8 cellular contexts compared by ENCODE assay signal in genomic region chr4:94208268-94208667, GRCh38. TPM values are rescaled to one million over a fixed set of nuclear protein-coding genes. Genes with fewer than 3 reads are reported as not detected.
A peak's percentile ranks its signal among the peaks of the same experiment; 100 is the strongest.
DNase-seq lines count a peak whose midpoint lies in the region; ATAC-seq, FAIRE-seq and TF ChIP-seq lines count a peak whose summit lies in the region.

No MANE protein-coding gene starts in this region.

- peaks cover 23% of the 10 kb centered on the region for H3K36me3 Mint-ChIP-seq in activated naive CD4-positive, alpha-beta T cell treated with anti-CD3 and anti-CD28 coated beads, Interleukin-2, amount 50 U/mL, for 24 hours
- H3K36me3 Mint-ChIP-seq in type B pancreatic cell, result peaks cover 37% of the 10 kb centered on the region

- peak overlapping the region; percentile 99 for H3K4me3 Mint-ChIP-seq in activated naive CD4-positive, alpha-beta T cell treated with anti-CD3 and anti-CD28 coated beads, Interleukin-2, amount 50 U/mL, for 24 hours
- peak overlapping the region; percentile 99 for H3K4me3 Mint-ChIP-seq in type B pancreatic cell

- peak overlapping the region; percentile 98 for H3K9ac ChIP-seq in adipocyte (ENCODE audit: low read length)

- H3K4me1 Mint-ChIP-seq in activated naive CD4-positive, alpha-beta T cell treated with anti-CD3 and anti-CD28 coated beads, Interleukin-2, amount 50 U/mL, for 24 hours, result peaks cover 48% of the 10 kb centered on the region
- peaks cover 26% of the 10 kb centered on the region for H3K4me1 Mint-ChIP-seq in type B pancreatic cell (ENCODE audit: unreplicated experiment)

- peak overlapping the region; percentile 94 for H3K4me3 ChIP-seq in adipocyte (ENCODE audit: low read length)

- H3K27me3 ChIP-seq in adipocyte (replicated peaks; ENCODE audit: control insufficient read depth, insufficient read depth, low read length), result no peaks in the 10 kb centered on the region

- H3K36me3 ChIP-seq in adipocyte (ENCODE audit: control insufficient read depth, insufficient read depth, low read length, severe bottlenecking), result peaks cover 37% of the 10 kb centered on the region

- H3K27ac Mint-ChIP-seq in activated naive CD4-positive, alpha-beta T cell treated with anti-CD3 and anti-CD28 coated beads, Interleukin-2, amount 50 U/mL, for 24 hours, result peak overlapping the region; percentile 100
- peak overlapping the region; percentile 99 for H3K27ac Mint-ChIP-seq in type B pancreatic cell

- no peaks in the 10 kb centered on the region for H3K9me3 Mint-ChIP-seq in activated naive CD4-positive, alpha-beta T cell treated with anti-CD3 and anti-CD28 coated beads, Interleukin-2, amount 50 U/mL, for 24 hours
- H3K9me3 Mint-ChIP-seq in type B pancreatic cell, result peaks cover under 1% of the 10 kb centered on the region

- ATAC-seq in HG03196 (IDR thresholded peaks at IDR 0.05; ENCODE audit: unreplicated experiment), result no peak
- ATAC-seq in GM18907 (IDR thresholded peaks at IDR 0.05; ENCODE audit: unreplicated experiment), result no peak

- no peak for TF ChIP-seq CTCF in type B pancreatic cell (conservative IDR thresholded peaks at IDR 0.05)

- peaks cover 18% of the 10 kb centered on the region for H3K4me1 ChIP-seq in adipocyte (ENCODE audit: control insufficient read depth, insufficient read depth, low read length)

- no peaks in the 10 kb centered on the region for H3K27me3 Mint-ChIP-seq in activated naive CD4-positive, alpha-beta T cell treated with anti-CD3 and anti-CD28 coated beads, Interleukin-2, amount 50 U/mL, for 24 hours
- no peaks in the 10 kb centered on the region for H3K27me3 Mint-ChIP-seq in type B pancreatic cell

- no peaks in the 10 kb centered on the region for H3K9me3 ChIP-seq in adipocyte (ENCODE audit: control insufficient read depth, low read length)

- no peak for DNase-seq in activated naive CD4-positive, alpha-beta T cell treated with anti-CD3 and anti-CD28 coated beads, Interleukin-2, amount 50 U/mL, for 16 hours
- DNase-seq in adipocyte (ENCODE audit: low read depth) (peak; percentile 17), left kidney (ENCODE audit: low read depth, low spot score) (peak; percentile 29), type B pancreatic cell (ENCODE audit: extremely low spot score, unreplicated experiment) (no peak), HTR-8/SVneo (ENCODE audit: insufficient read length, low spot score) (no peak)

- FAIRE-seq in HTR-8/SVneo (lab: Jason Lieb, UNC), result no peak

RNA-seq across cellular contexts. Expression of gene SMARCAD1, which starts 0.6 kb away (rescaled TPM):
- 36.6 and 52.3 TPM in 2 replicates for total RNA-seq in type B pancreatic cell (ENCODE audit: low replicate concordance)

Comparison
In these comparisons a context has a peak if more than half of its experiments do, and no peak if none do; other contexts are left out.
1. DNase-seq: peak in adipocyte (single experiment) and left kidney (single experiment); none in activated naive CD4-positive, alpha-beta T cell treated with anti-CD3 and anti-CD28 coated beads, Interleukin-2, amount 50 U/mL, for 16 hours (single experiment), type B pancreatic cell (single experiment) and HTR-8/SVneo (single experiment).